22 cellular contexts compared by ENCODE assay signal in genomic region chr13:113066746-113067145, GRCh38. TPM values are rescaled to one million over a fixed set of nuclear protein-coding genes. Genes with fewer than 3 reads are reported as not detected.
"Had no signal": no experiment of that assay in that cellular context is flagged by ENCODE, and none has a peak within 500 bp of the region (broad histone marks: within the 10 kb centered on the region; RNA-seq: fewer than 3 reads in every experiment).

No MANE protein-coding gene starts in this region.

- H2AFZ ChIP-seq: neural progenitor cell had no signal

- H3K9ac ChIP-seq: neural progenitor cell had no signal

- H3K4me1 ChIP-seq: neural progenitor cell, prostate gland, tibial nerve, uterus had no signal

- H3K9me3 ChIP-seq: ovary, prostate gland, uterus had no signal

- H3K4me2 ChIP-seq: neural progenitor cell had no signal

- H3K27ac ChIP-seq: neural progenitor cell, ovary, prostate gland, skin epidermis, tibial nerve, uterus had no signal

- FAIRE-seq: islet of Langerhans had no signal

- H3K27me3 ChIP-seq: neural progenitor cell, ovary, tibial nerve, uterus had no signal

- H3K36me3 ChIP-seq: neural progenitor cell, ovary, prostate gland, uterus had no signal

- H3K4me3 ChIP-seq: lung, neural progenitor cell, ovary, prostate gland, skin epidermis, tibial nerve, uterus had no signal

- ATAC-seq: left lobe of liver; natural killer cell; stimulated activated effector memory CD8-positive, alpha-beta T cell treated with anti-CD3 and anti-CD28 coated beads, Interleukin-12 subunit alpha, Interleukin-12 subunit beta, amount 100 ng/mL, for 72 hours had no signal

- DNase-seq: hypothalamus; immature natural killer cell; mesendoderm; naive B cell; natural killer cell; nephron progenitor cell; ovary; retina; stimulated activated CD4-positive, alpha-beta T cell treated with anti-CD3 and anti-CD28 coated beads, Interleukin-4, amount 100 ng/mL, for 24 hours; stimulated activated naive CD4-positive, alpha-beta T cell; uterus had no signal

RNA-seq across cellular contexts. Expression of gene F7, which starts 38.8 kb away (rescaled TPM):
- total RNA-seq: tibial nerve, ureter had no signal
- polyA plus RNA-seq: right cardiac atrium had no signal

RNA-seq across cellular contexts. Expression of gene F10, which starts 55.9 kb away (rescaled TPM):
- total RNA-seq: mononuclear cell, natural killer cell had no signal
- polyA plus RNA-seq: immature natural killer cell had no signal
